Comparison of ENCODE assay signal across 18 cellular contexts in genomic region chr20:41627611-41628244, GRCh38.
"Had no signal": no experiment of that assay in that cellular context is flagged by ENCODE, and none has a peak within 500 bp of the region (broad histone marks: within the 10 kb centered on the region; RNA-seq: fewer than 3 reads in every experiment).

No MANE protein-coding gene starts in this region.

- H3K27ac Mint-ChIP-seq: activated naive CD4-positive, alpha-beta T cell treated with anti-CD3 and anti-CD28 coated beads, Interleukin-2, amount 50 U/mL, for 72 hours; activated T-cell treated with anti-CD3 and anti-CD28 coated beads, Interleukin-2, amount 50 U/mL, for 24 hours; dendritic cell treated with granulocyte-macrophage colony-stimulating factor and Interleukin-4, amounts not matched to agents 40 ng/mL and 50 ng/mL, for 4 days; effector memory CD8-positive, alpha-beta T cell; stimulated activated naive CD8-positive, alpha-beta T cell treated with anti-CD3 and anti-CD28 coated beads, Interleukin-15, amount 100 ng/mL, for 72 hours had no signal

- H3K4me1 Mint-ChIP-seq: neural crest cell; stimulated activated naive CD8-positive, alpha-beta T cell treated with anti-CD3 and anti-CD28 coated beads, Interleukin-15, amount 100 ng/mL, for 72 hours had no signal

- DNase-seq: activated CD4-positive, alpha-beta T cell treated with anti-CD3 and anti-CD28 coated beads, Interleukin-2, amount 50 U/mL, for 1 hour; activated effector memory CD4-positive, alpha-beta T cell treated with anti-CD3 and anti-CD28 coated beads, Interleukin-2, amount 50 U/mL, for 16 hours; activated T-cell treated with anti-CD3 and anti-CD28 coated beads, Interleukin-2, amount 50 U/mL, for 24 hours; amniotic stem cell; brain microvascular endothelial cell; effector memory CD8-positive, alpha-beta T cell; kidney; left ventricle myocardium superior; ovary; stimulated activated CD4-positive, alpha-beta T cell treated with anti-CD3 and anti-CD28 coated beads, Interleukin-2, amount 100 ng/mL, for 48 hours; stimulated activated naive CD8-positive, alpha-beta T cell treated with anti-CD3 and anti-CD28 coated beads, Interleukin-15, amount 100 ng/mL, for 72 hours; testis; upper lobe of right lung had no signal

- ATAC-seq: activated naive CD4-positive, alpha-beta T cell treated with anti-CD3 and anti-CD28 coated beads, Interleukin-2, amount 50 U/mL, for 72 hours; effector memory CD8-positive, alpha-beta T cell; gastroesophageal sphincter; left ventricle myocardium superior; stimulated activated naive CD8-positive, alpha-beta T cell treated with anti-CD3 and anti-CD28 coated beads, Interleukin-15, amount 100 ng/mL, for 72 hours; upper lobe of right lung had no signal

- H3K9me3 ChIP-seq: gastroesophageal sphincter, ovary, testis, upper lobe of right lung had no signal

- H3K36me3 ChIP-seq: brain microvascular endothelial cell, gastroesophageal sphincter, ovary, upper lobe of right lung had no signal

- H3K27ac ChIP-seq: brain microvascular endothelial cell, epithelial cell of prostate, gastroesophageal sphincter, ovary, testis, upper lobe of right lung had no signal

- H3K4me3 Mint-ChIP-seq: activated T-cell treated with anti-CD3 and anti-CD28 coated beads, Interleukin-2, amount 50 U/mL, for 24 hours; dendritic cell treated with granulocyte-macrophage colony-stimulating factor and Interleukin-4, amounts not matched to agents 40 ng/mL and 50 ng/mL, for 4 days; effector memory CD8-positive, alpha-beta T cell; neural crest cell; stimulated activated naive CD8-positive, alpha-beta T cell treated with anti-CD3 and anti-CD28 coated beads, Interleukin-15, amount 100 ng/mL, for 72 hours had no signal

- H3K4me1 ChIP-seq: gastroesophageal sphincter, testis, upper lobe of right lung had no signal

- H3K27me3 ChIP-seq: brain microvascular endothelial cell, gastroesophageal sphincter, ovary, testis, upper lobe of right lung had no signal

- H3K36me3 Mint-ChIP-seq: activated naive CD4-positive, alpha-beta T cell treated with anti-CD3 and anti-CD28 coated beads, Interleukin-2, amount 50 U/mL, for 72 hours had no signal

- H3K27me3 Mint-ChIP-seq: dendritic cell treated with granulocyte-macrophage colony-stimulating factor and Interleukin-4, amounts not matched to agents 40 ng/mL and 50 ng/mL, for 4 days had no signal

- H3K4me3 ChIP-seq: gastroesophageal sphincter, ovary, testis, upper lobe of right lung had no signal

- H3K9me3 Mint-ChIP-seq: activated T-cell treated with anti-CD3 and anti-CD28 coated beads, Interleukin-2, amount 50 U/mL, for 24 hours; effector memory CD8-positive, alpha-beta T cell; neural crest cell; stimulated activated naive CD8-positive, alpha-beta T cell treated with anti-CD3 and anti-CD28 coated beads, Interleukin-15, amount 100 ng/mL, for 72 hours had no signal
